In genomic region chr12:22410497-22410896, GRCh38 we compare ENCODE assay signal across 15 cellular contexts.
A peak's percentile ranks its signal among the peaks of the same experiment; 100 is the strongest.
DNase-seq lines count a peak whose midpoint lies in the region; ATAC-seq, FAIRE-seq and TF ChIP-seq lines count a peak whose summit lies in the region.
"Had no signal": no experiment of that assay in that cellular context is flagged by ENCODE, and none has a peak within 500 bp of the region (broad histone marks: within the 10 kb centered on the region; RNA-seq: fewer than 3 reads in every experiment).

No MANE protein-coding gene starts in this region.

- H2AK5ac ChIP-seq in neuronal stem cell (ENCODE audit: low read depth, low read length), result no peak overlapping the region

- peaks cover 17% of the 10 kb centered on the region for H3K4me1 Mint-ChIP-seq in stimulated activated naive CD8-positive, alpha-beta T cell treated with anti-CD3 and anti-CD28 coated beads, Interleukin-15, amount 100 ng/mL, for 72 hours
- peaks cover 24% of the 10 kb centered on the region for H3K4me1 Mint-ChIP-seq in activated naive CD8-positive, alpha-beta T cell treated with anti-CD3 and anti-CD28 coated beads, Interleukin-2, amount 50 U/mL, for 24 hours

- TF ChIP-seq CTCF in lung (IDR thresholded peaks at IDR 0.05; ENCODE audit: control extremely low read depth, extremely low read depth), result no peak

- H3K4me3 Mint-ChIP-seq in stimulated activated naive CD8-positive, alpha-beta T cell treated with anti-CD3 and anti-CD28 coated beads, Interleukin-15, amount 100 ng/mL, for 72 hours, result no peak overlapping the region
- peak overlapping the region; percentile 47 for H3K4me3 Mint-ChIP-seq in activated naive CD8-positive, alpha-beta T cell treated with anti-CD3 and anti-CD28 coated beads, Interleukin-2, amount 50 U/mL, for 24 hours
- H3K4me3 Mint-ChIP-seq: mesothelial cell of epicardium had no signal

- H3K4me3 ChIP-seq in lung (no peak overlapping the region), neuronal stem cell (ENCODE audit: low read length in 2 of 2) (no peak overlapping the region)
- H3K4me3 ChIP-seq: colonic mucosa, K562, upper lobe of left lung had no signal

- peaks cover 0 to 4% of the 10 kb centered on the region in 2 donors for H3K4me1 ChIP-seq in lung (ENCODE audit: control insufficient read depth in 2 of 2, insufficient read depth in 2 of 2, low read length in 2 of 2)
- H3K4me1 ChIP-seq in neuronal stem cell (ENCODE audit: control insufficient read depth in 2 of 2, insufficient read depth in 1 of 2, low read depth in 1 of 2, low read length in 2 of 2), result no peaks in the 10 kb centered on the region
- H3K4me1 ChIP-seq: colonic mucosa had no signal

- no peak overlapping the region for H4K8ac ChIP-seq in neuronal stem cell (ENCODE audit: low read depth, low read length)

- no peak overlapping the region for H2BK15ac ChIP-seq in neuronal stem cell (ENCODE audit: low read length)

- H2BK12ac ChIP-seq in neuronal stem cell (ENCODE audit: low read length), result no peak overlapping the region

- no peak overlapping the region for H3K4me2 ChIP-seq in neuronal stem cell (ENCODE audit: insufficient read depth, low read length, poor library complexity, severe bottlenecking)

- H3K36me3 ChIP-seq in lung (ENCODE audit: control insufficient read depth in 2 of 2, insufficient read depth in 2 of 2, low read length in 2 of 2) (no peaks in the 10 kb centered on the region), neuronal stem cell (replicated peaks in 1 of 2; ENCODE audit: control insufficient read depth in 2 of 2, insufficient read depth in 2 of 2, low read length in 2 of 2) (no peaks in the 10 kb centered on the region)
- H3K36me3 ChIP-seq: colonic mucosa, upper lobe of left lung had no signal

- H3K9me3 ChIP-seq in lung (ENCODE audit: control insufficient read depth in 2 of 2, insufficient read depth in 1 of 2, low read length in 1 of 2), result no peaks in the 10 kb centered on the region
- no peaks in the 10 kb centered on the region for H3K9me3 ChIP-seq in neuronal stem cell (replicated peaks in 1 of 2; ENCODE audit: control insufficient read depth in 2 of 2, insufficient read depth in 1 of 2, low read depth in 1 of 2, low read length in 2 of 2)
- H3K9me3 ChIP-seq: colonic mucosa, upper lobe of left lung had no signal

- no peaks in the 10 kb centered on the region for H3K79me1 ChIP-seq in neuronal stem cell (ENCODE audit: low read depth, low read length)

- no peak overlapping the region for H3K4ac ChIP-seq in neuronal stem cell (ENCODE audit: low read length)

- no peak overlapping the region for H2AFZ ChIP-seq in neuronal stem cell (ENCODE audit: low read length)

- WGBS in lung, 2 donors, result 52 to 88% methylated on average over 3 of the region's 3 CpGs
- no CpG with 5 or more reads among the region's 3 CpGs for WGBS in neuronal stem cell (ENCODE audit: extremely low coverage in 2 of 2, insufficient read length in 2 of 2, insufficient replicate concordance in 1 of 2), 2 donors

- H3K27me3 ChIP-seq in lung (ENCODE audit: control insufficient read depth, insufficient read depth) (no peaks in the 10 kb centered on the region), neuronal stem cell (ENCODE audit: control insufficient read depth in 3 of 3, insufficient read depth in 3 of 3, low read depth in 1 of 3, low read length in 3 of 3) (no peaks in the 10 kb centered on the region)
- H3K27me3 ChIP-seq: colonic mucosa, upper lobe of left lung had no signal

- no peak for DNase-seq in stimulated activated naive CD8-positive, alpha-beta T cell treated with anti-CD3 and anti-CD28 coated beads, Interleukin-15, Interleukin-2, amounts not matched to agents 100 U/mL and 50 U/mL, for 24 hours
- DNase-seq in stimulated activated naive CD8-positive, alpha-beta T cell treated with anti-CD3 and anti-CD28 coated beads, Interleukin-15, amount 100 ng/mL, for 72 hours, result no peak
- DNase-seq in activated naive CD8-positive, alpha-beta T cell treated with anti-CD3 and anti-CD28 coated beads, Interleukin-2, amount 50 U/mL, for 24 hours, result no peak
- DNase-seq in lung (ENCODE audit: low spot score), result no peak
- DNase-seq in SW480 (ENCODE audit: low spot score), result no peak
- no peak for DNase-seq in frontal cortex (ENCODE audit: low spot score in 2 of 2)
- DNase-seq in neuronal stem cell (ENCODE audit: low spot score), result no peak
- DNase-seq: colonic mucosa, DND-41, NCI-H1694 treated with DMSO at 0.1 percent for 48 hours had no signal

- H2BK5ac ChIP-seq in neuronal stem cell (ENCODE audit: low read length), result no peak overlapping the region

- H3K27me3 Mint-ChIP-seq in stimulated activated naive CD8-positive, alpha-beta T cell treated with anti-CD3 and anti-CD28 coated beads, Interleukin-15, amount 100 ng/mL, for 72 hours, result no peaks in the 10 kb centered on the region
- no peaks in the 10 kb centered on the region for H3K27me3 Mint-ChIP-seq in activated naive CD8-positive, alpha-beta T cell treated with anti-CD3 and anti-CD28 coated beads, Interleukin-2, amount 50 U/mL, for 24 hours

- no peaks in the 10 kb centered on the region for H3K9me3 Mint-ChIP-seq in stimulated activated naive CD8-positive, alpha-beta T cell treated with anti-CD3 and anti-CD28 coated beads, Interleukin-15, amount 100 ng/mL, for 72 hours
- H3K9me3 Mint-ChIP-seq in activated naive CD8-positive, alpha-beta T cell treated with anti-CD3 and anti-CD28 coated beads, Interleukin-2, amount 50 U/mL, for 24 hours, result no peaks in the 10 kb centered on the region
- H3K9me3 Mint-ChIP-seq: mesothelial cell of epicardium had no signal

- no peak overlapping the region for H4K91ac ChIP-seq in neuronal stem cell (ENCODE audit: low read depth, low read length, poor library complexity)

- no peaks in the 10 kb centered on the region for H3K36me3 Mint-ChIP-seq in activated naive CD8-positive, alpha-beta T cell treated with anti-CD3 and anti-CD28 coated beads, Interleukin-2, amount 50 U/mL, for 24 hours (ENCODE audit: low read depth)
- H3K36me3 Mint-ChIP-seq: mesothelial cell of epicardium had no signal

- peak; percentile 21 for ATAC-seq in stimulated activated naive CD8-positive, alpha-beta T cell treated with anti-CD3 and anti-CD28 coated beads, Interleukin-15, Interleukin-2, amounts not matched to agents 100 U/mL and 50 U/mL, for 24 hours
- no peak for ATAC-seq in stimulated activated naive CD8-positive, alpha-beta T cell treated with anti-CD3 and anti-CD28 coated beads, Interleukin-15, amount 100 ng/mL, for 72 hours
- no peak for ATAC-seq in activated naive CD8-positive, alpha-beta T cell treated with anti-CD3 and anti-CD28 coated beads, Interleukin-2, amount 50 U/mL, for 24 hours
- ATAC-seq in lung (ENCODE audit: insufficient read depth, low FRiP score) (peak; percentile 7), GM21576 (IDR thresholded peaks at IDR 0.05; ENCODE audit: unreplicated experiment) (no peak)
- ATAC-seq: K562, Right ventricle myocardium inferior had no signal

- no peak overlapping the region for H3K9ac ChIP-seq in neuronal stem cell (ENCODE audit: low read depth, low read length, poor library complexity)

- H3K27ac ChIP-seq in lung (ENCODE audit: low read depth in 1 of 2, low read length in 1 of 2) (no peak overlapping the region), neuronal stem cell (replicated peaks; ENCODE audit: low read length) (no peak overlapping the region)
- H3K27ac ChIP-seq: colonic mucosa had no signal

- no peak overlapping the region for H3K18ac ChIP-seq in neuronal stem cell (ENCODE audit: low read length)

- H3K27ac Mint-ChIP-seq in stimulated activated naive CD8-positive, alpha-beta T cell treated with anti-CD3 and anti-CD28 coated beads, Interleukin-15, amount 100 ng/mL, for 72 hours, result no peak overlapping the region
- H3K27ac Mint-ChIP-seq in activated naive CD8-positive, alpha-beta T cell treated with anti-CD3 and anti-CD28 coated beads, Interleukin-2, amount 50 U/mL, for 24 hours, result no peak overlapping the region

- no peak for FAIRE-seq in frontal cortex (lab: Jason Lieb, UNC)
- FAIRE-seq: K562 had no signal

- no peak overlapping the region for H3K14ac ChIP-seq in neuronal stem cell (ENCODE audit: low read length)

- no peak overlapping the region for H2BK120ac ChIP-seq in neuronal stem cell (ENCODE audit: low read depth, low read length)

- no peak overlapping the region for H3K23ac ChIP-seq in neuronal stem cell (ENCODE audit: low read depth, low read length, poor library complexity)

Comparison
In these comparisons a context has a peak if more than half of its experiments do, and no peak if none do; other contexts are left out.
1. ATAC-seq: peak in stimulated activated naive CD8-positive, alpha-beta T cell treated with anti-CD3 and anti-CD28 coated beads, Interleukin-15, Interleukin-2, amounts not matched to agents 100 U/mL and 50 U/mL, for 24 hours (single experiment) and lung (single experiment); none in stimulated activated naive CD8-positive, alpha-beta T cell treated with anti-CD3 and anti-CD28 coated beads, Interleukin-15, amount 100 ng/mL, for 72 hours (single experiment), activated naive CD8-positive, alpha-beta T cell treated with anti-CD3 and anti-CD28 coated beads, Interleukin-2, amount 50 U/mL, for 24 hours (single experiment) and GM21576 (single experiment).